Comparison of ENCODE assay signal across 19 cellular contexts in genomic region chr20:2145376-2145775, GRCh38.
"Had no signal": no experiment of that assay in that cellular context is flagged by ENCODE, and none has a peak within 500 bp of the region (broad histone marks: within the 10 kb centered on the region; RNA-seq: fewer than 3 reads in every experiment).

No MANE protein-coding gene starts in this region.

- ATAC-seq: activated T-cell treated with anti-CD3 and anti-CD28 coated beads, Interleukin-2, amount 50 U/mL, for 72 hours; natural killer cell treated with Interleukin-12 subunit alpha and Interleukin-12 subunit beta and Interleukin-15 and Interleukin-18, amount 100 ng/mL, for 72 hours; stimulated activated naive CD8-positive, alpha-beta T cell treated with anti-CD3 and anti-CD28 coated beads, Interleukin-15, Interleukin-2, amounts not matched to agents 100 U/mL and 50 U/mL, for 24 hours; upper lobe of right lung had no signal

- H3K4me1 ChIP-seq: prostate gland had no signal

- DNase-seq: activated CD4-positive, alpha-beta memory T cell treated with anti-CD3 and anti-CD28 coated beads for 36 hours; activated CD4-positive, alpha-beta T cell treated with anti-CD3 and anti-CD28 coated beads for 48 hours; activated effector memory CD4-positive, alpha-beta T cell treated with Interleukin-2 at 50 U/mL for 16 hours; activated naive CD4-positive, alpha-beta T cell treated with anti-CD3 and anti-CD28 coated beads for 36 hours; activated naive CD8-positive, alpha-beta T cell treated with anti-CD3 and anti-CD28 coated beads, Interleukin-2, amount 10 ng/mL, durations not matched to agents 7 days and 5 days; activated T-cell treated with anti-CD3 and anti-CD28 coated beads, Interleukin-2, amount 50 U/mL, for 72 hours; amniotic stem cell; effector CD4-positive, alpha-beta T cell; erythroblast; foreskin melanocyte; midbrain; ovary; stimulated activated CD4-positive, alpha-beta T cell treated with anti-CD3 and anti-CD28 coated beads, Interleukin-4, amount 100 ng/mL, for 4 hours; stimulated activated naive CD8-positive, alpha-beta T cell treated with anti-CD3 and anti-CD28 coated beads, Interleukin-15, Interleukin-2, amounts not matched to agents 100 U/mL and 50 U/mL, for 24 hours; upper lobe of right lung had no signal

- H3K27me3 Mint-ChIP-seq: activated CD4-positive, alpha-beta memory T cell treated with anti-CD3 and anti-CD28 coated beads for 36 hours; activated naive CD8-positive, alpha-beta T cell treated with anti-CD3 and anti-CD28 coated beads, Interleukin-2, amount 10 ng/mL, durations not matched to agents 7 days and 5 days; natural killer cell treated with Interleukin-12 subunit alpha and Interleukin-12 subunit beta and Interleukin-15 and Interleukin-18, amount 100 ng/mL, for 72 hours had no signal

- H3K4me3 ChIP-seq: ovary, prostate gland, upper lobe of right lung had no signal

- H3K36me3 Mint-ChIP-seq: activated naive CD8-positive, alpha-beta T cell treated with anti-CD3 and anti-CD28 coated beads, Interleukin-2, amount 10 ng/mL, durations not matched to agents 7 days and 5 days had no signal

- H3K9me3 ChIP-seq: neutrophil, ovary, prostate gland, upper lobe of right lung had no signal

- H3K36me3 ChIP-seq: ovary, prostate gland had no signal

- H3K27ac Mint-ChIP-seq: activated CD4-positive, alpha-beta memory T cell treated with anti-CD3 and anti-CD28 coated beads for 36 hours; activated naive CD4-positive, alpha-beta T cell treated with anti-CD3 and anti-CD28 coated beads for 36 hours; activated naive CD8-positive, alpha-beta T cell treated with anti-CD3 and anti-CD28 coated beads, Interleukin-2, amount 10 ng/mL, durations not matched to agents 7 days and 5 days; activated T-cell treated with anti-CD3 and anti-CD28 coated beads, Interleukin-2, amount 50 U/mL, for 72 hours had no signal

- H3K27ac ChIP-seq: neutrophil, ovary, prostate gland, upper lobe of right lung had no signal

- H3K9me3 Mint-ChIP-seq: activated CD4-positive, alpha-beta memory T cell treated with anti-CD3 and anti-CD28 coated beads for 36 hours; activated naive CD4-positive, alpha-beta T cell treated with anti-CD3 and anti-CD28 coated beads for 36 hours; activated naive CD8-positive, alpha-beta T cell treated with anti-CD3 and anti-CD28 coated beads, Interleukin-2, amount 10 ng/mL, durations not matched to agents 7 days and 5 days; activated T-cell treated with anti-CD3 and anti-CD28 coated beads, Interleukin-2, amount 50 U/mL, for 72 hours; natural killer cell treated with Interleukin-12 subunit alpha and Interleukin-12 subunit beta and Interleukin-15 and Interleukin-18, amount 100 ng/mL, for 72 hours had no signal

- H3K27me3 ChIP-seq: neutrophil, ovary, upper lobe of right lung had no signal

- FAIRE-seq: keratinocyte had no signal

- H3K4me3 Mint-ChIP-seq: activated CD4-positive, alpha-beta memory T cell treated with anti-CD3 and anti-CD28 coated beads for 36 hours; activated naive CD4-positive, alpha-beta T cell treated with anti-CD3 and anti-CD28 coated beads for 36 hours; activated naive CD8-positive, alpha-beta T cell treated with anti-CD3 and anti-CD28 coated beads, Interleukin-2, amount 10 ng/mL, durations not matched to agents 7 days and 5 days; activated T-cell treated with anti-CD3 and anti-CD28 coated beads, Interleukin-2, amount 50 U/mL, for 72 hours; natural killer cell treated with Interleukin-12 subunit alpha and Interleukin-12 subunit beta and Interleukin-15 and Interleukin-18, amount 100 ng/mL, for 72 hours had no signal
